1 cellular context compared by ENCODE assay signal in the genomic region with DNA sequence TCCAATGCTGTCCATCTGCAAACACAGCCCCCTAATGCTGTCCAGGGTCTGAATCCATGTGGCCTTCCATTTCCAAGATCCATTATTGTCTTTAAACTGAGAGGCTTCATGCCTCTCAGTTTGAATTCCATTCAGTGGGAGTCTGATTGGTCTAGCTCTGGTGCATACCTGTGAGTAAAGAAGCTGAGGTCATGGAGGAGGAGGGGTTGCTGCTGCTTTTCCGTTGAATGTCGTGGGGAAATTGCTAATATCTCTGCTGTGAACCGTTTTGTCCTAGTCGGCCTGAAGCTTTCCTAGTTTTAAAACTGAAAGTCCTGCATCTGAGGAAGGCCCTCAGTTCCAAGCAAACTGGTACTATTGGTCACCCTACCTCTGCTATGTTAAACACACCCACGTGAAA.
TF ChIP-seq lines count a peak whose summit lies in the region.

No MANE protein-coding gene starts in this region.

TF ChIP-seq in K562, 482 proteins besides CTCF, POLR2A, EP300 and RAD21:
- TF ChIP-seq KHSRP (IDR thresholded peaks at IDR 0.05) (no peak), DNMT1 (IDR thresholded peaks at IDR 0.05) (no peak), CHD2 (IDR thresholded peaks at IDR 0.05; ENCODE audit: low read depth, low read length) (no peak), TBL1XR1 (IDR thresholded peaks at IDR 0.05; ENCODE audit: low read length in 2 of 2) (no peak), MTA2 (IDR thresholded peaks at IDR 0.05; ENCODE audit: low read depth) (no peak), CTBP1 (IDR thresholded peaks at IDR 0.05; ENCODE audit: borderline replicate concordance) (no peak), SRSF7 (optimal IDR thresholded peaks at IDR 0.05; ENCODE audit: low read depth, low read length) (no peak), MTF1 (CRISPR knock-in tag; IDR thresholded peaks at IDR 0.05; ENCODE audit: borderline replicate concordance) (no peak), SAFB (IDR thresholded peaks at IDR 0.05; ENCODE audit: borderline replicate concordance, low read depth, low read length) (no peak), PYGO2 (tag; IDR thresholded peaks at IDR 0.05) (no peak)
- TF ChIP-seq, protein P1, sequence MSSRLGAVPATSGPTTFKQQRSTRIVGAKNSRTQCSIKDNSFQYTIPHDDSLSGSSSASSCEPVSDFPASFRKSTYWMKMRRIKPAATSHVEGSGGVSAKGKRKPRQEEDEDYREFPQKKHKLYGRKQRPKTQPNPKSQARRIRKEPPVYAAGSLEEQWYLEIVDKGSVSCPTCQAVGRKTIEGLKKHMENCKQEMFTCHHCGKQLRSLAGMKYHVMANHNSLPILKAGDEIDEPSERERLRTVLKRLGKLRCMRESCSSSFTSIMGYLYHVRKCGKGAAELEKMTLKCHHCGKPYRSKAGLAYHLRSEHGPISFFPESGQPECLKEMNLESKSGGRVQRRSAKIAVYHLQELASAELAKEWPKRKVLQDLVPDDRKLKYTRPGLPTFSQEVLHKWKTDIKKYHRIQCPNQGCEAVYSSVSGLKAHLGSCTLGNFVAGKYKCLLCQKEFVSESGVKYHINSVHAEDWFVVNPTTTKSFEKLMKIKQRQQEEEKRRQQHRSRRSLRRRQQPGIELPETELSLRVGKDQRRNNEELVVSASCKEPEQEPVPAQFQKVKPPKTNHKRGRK (tag; IDR thresholded peaks at IDR 0.05), result no peak
- TF ChIP-seq, protein P2, sequence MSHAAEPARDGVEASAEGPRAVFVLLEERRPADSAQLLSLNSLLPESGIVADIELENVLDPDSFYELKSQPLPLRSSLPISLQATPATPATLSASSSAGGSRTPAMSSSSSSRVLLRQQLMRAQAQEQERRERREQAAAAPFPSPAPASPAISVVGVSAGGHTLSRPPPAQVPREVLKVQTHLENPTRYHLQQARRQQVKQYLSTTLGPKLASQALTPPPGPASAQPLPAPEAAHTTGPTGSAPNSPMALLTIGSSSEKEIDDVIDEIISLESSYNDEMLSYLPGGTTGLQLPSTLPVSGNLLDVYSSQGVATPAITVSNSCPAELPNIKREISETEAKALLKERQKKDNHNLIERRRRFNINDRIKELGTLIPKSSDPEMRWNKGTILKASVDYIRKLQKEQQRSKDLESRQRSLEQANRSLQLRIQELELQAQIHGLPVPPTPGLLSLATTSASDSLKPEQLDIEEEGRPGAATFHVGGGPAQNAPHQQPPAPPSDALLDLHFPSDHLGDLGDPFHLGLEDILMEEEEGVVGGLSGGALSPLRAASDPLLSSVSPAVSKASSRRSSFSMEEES (CRISPR knock-in tag; IDR thresholded peaks at IDR 0.05), result no peak
